ENCODE assay signal across 14 cellular contexts in genomic region chr2:150376627-150377335, GRCh38.
DNase-seq lines count a peak whose midpoint lies in the region; ATAC-seq, FAIRE-seq and TF ChIP-seq lines count a peak whose summit lies in the region.
"Had no signal": no experiment of that assay in that cellular context is flagged by ENCODE, and none has a peak within 500 bp of the region (broad histone marks: within the 10 kb centered on the region; RNA-seq: fewer than 3 reads in every experiment).

No MANE protein-coding gene starts in this region.

- H3K4me3 ChIP-seq in bronchial epithelial cell (ENCODE audit: low read depth, low read length) = no peak overlapping the region
- H3K4me3 ChIP-seq: gastroesophageal sphincter, transverse colon had no signal

- intact Hi-C loops in Right ventricle myocardium inferior (cut with DNase I) (loop anchor here (10.0 kb wide), 1 partner anchor 72 kb away; no protein-coding TSS in a partner anchor), cardiac septum (cut with DNase I) (no loop called here)

- DNase-seq in Right ventricle myocardium inferior (ENCODE audit: missing footprints) (no peak), cardiac septum (ENCODE audit: low spot score) (no peak), bronchial epithelial cell (ENCODE audit: low read depth) (peak; percentile 7), left kidney (ENCODE audit: low read depth, low spot score) (peak; percentile 89), NCI-H1436 treated with DMSO at 0.1 percent for 48 hours (lab: John Stamatoyannopoulos, UW) (no peak), anterior cingulate cortex (lab: John Stamatoyannopoulos, UW) (no peak), superior temporal gyrus (ENCODE audit: extremely low spot score) (no peak)
- DNase-seq: activated CD4-positive, alpha-beta T cell treated with anti-CD3 and anti-CD28 coated beads, Interleukin-2, amount 10 ng/mL, durations not matched to agents 7 days and 5 days; NCI-H1930; stimulated activated CD4-positive, alpha-beta T cell treated with anti-CD3 and anti-CD28 coated beads, Interleukin-15, amount 100 ng/mL, for 24 hours; transverse colon had no signal

- FAIRE-seq in bronchial epithelial cell (lab: Jason Lieb, UNC) = no peak
- FAIRE-seq: GM19239 had no signal

- H3K27me3 ChIP-seq in bronchial epithelial cell (ENCODE audit: control insufficient read depth, insufficient read depth, low read length) = no peaks in the 10 kb centered on the region
- H3K27me3 ChIP-seq: gastroesophageal sphincter, transverse colon had no signal

- ATAC-seq in Right ventricle myocardium inferior = peak; percentile 42
- ATAC-seq in GM18909 (IDR thresholded peaks at IDR 0.05; ENCODE audit: poor library complexity, unreplicated experiment) = no peak
- ATAC-seq: gastroesophageal sphincter had no signal

- TF ChIP-seq CTCF in bronchial epithelial cell (IDR thresholded peaks at IDR 0.05; ENCODE audit: insufficient read depth, low read length, severe bottlenecking) = no peak

- no peaks in the 10 kb centered on the region for H3K36me3 ChIP-seq in bronchial epithelial cell (ENCODE audit: control insufficient read depth, insufficient read depth, low read length)
- H3K36me3 ChIP-seq: gastroesophageal sphincter, transverse colon had no signal

Comparison
In these comparisons a context has a peak if more than half of its experiments do, and no peak if none do; other contexts are left out.
1. DNase-seq: peak in bronchial epithelial cell (single experiment) and left kidney (single experiment); none in Right ventricle myocardium inferior (single experiment), cardiac septum (single experiment), NCI-H1436 treated with DMSO at 0.1 percent for 48 hours (single experiment), anterior cingulate cortex (0 of 58) and superior temporal gyrus (single experiment).